In the genomic region with DNA sequence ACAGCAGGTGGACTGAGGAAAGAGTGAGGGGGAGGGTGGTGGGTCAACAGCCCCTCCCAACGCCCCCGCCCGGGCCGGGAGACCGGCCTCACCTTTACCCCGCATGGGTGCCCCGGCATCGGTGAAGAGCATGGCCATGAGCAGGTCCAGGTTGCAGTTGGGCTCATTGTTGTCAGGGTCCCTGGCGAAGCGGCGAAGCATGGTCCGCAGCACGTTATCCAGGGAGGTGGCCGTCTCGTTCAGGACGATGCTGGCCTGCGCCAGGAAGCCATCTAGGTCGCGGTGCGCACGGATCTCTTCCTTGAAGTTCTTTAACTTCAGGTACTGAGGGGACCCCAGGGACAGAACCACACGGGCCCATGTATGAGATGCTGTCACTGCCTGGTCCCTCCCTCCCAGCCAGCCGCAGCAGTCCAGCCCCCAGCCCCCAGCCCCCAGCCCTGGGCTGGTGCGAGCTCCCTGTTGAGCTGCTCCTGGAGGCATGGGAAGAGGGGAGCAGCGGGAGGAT, we compare ENCODE assay signal across 19 cellular contexts. TPM values are rescaled to one million over a fixed set of nuclear protein-coding genes. Genes with fewer than 3 reads are reported as not detected.
DNase-seq lines count a peak whose midpoint lies in the region; ATAC-seq, FAIRE-seq and TF ChIP-seq lines count a peak whose summit lies in the region.
"Had no signal": no experiment of that assay in that cellular context is flagged by ENCODE, and none has a peak within 500 bp of the region (broad histone marks: within the 10 kb centered on the region; RNA-seq: fewer than 3 reads in every experiment).

No MANE protein-coding gene starts in this region.

- CTCF ChIA-PET in HepG2 (lab: Yijun Ruan, JAX; ENCODE audit: low intra/inter-chr PET ratio, low total read pairs) = no interaction called here

- H3K27ac ChIP-seq in HepG2 (ENCODE audit: extremely low read length, insufficient read depth, low read length) = no peak overlapping the region
- no peak overlapping the region for H3K27ac ChIP-seq in right lobe of liver
- no peak overlapping the region for H3K27ac ChIP-seq in osteoblast (ENCODE audit: low read depth, low read length)
- no peak overlapping the region for H3K27ac ChIP-seq in Karpas-422 (ENCODE audit: low read length)
- H3K27ac ChIP-seq: 22Rv1; A549; BLaER1 treated with 17β-estradiol and CSF1 and Interleukin-3, amounts not matched to agents 10 nM and 100 nM; C4-2B had no signal

- in situ Hi-C loops in HepG2 (cut with HindIII; ENCODE audit: extremely low pct_ligation_motif_present, low pct_unique_long_range_greater_than_20kb) = no loop called here

- no peaks in the 10 kb centered on the region for H4K20me1 ChIP-seq in HepG2 (ENCODE audit: insufficient read depth, low read length)
- H4K20me1 ChIP-seq in osteoblast (ENCODE audit: insufficient read depth, low read length) = no peaks in the 10 kb centered on the region
- no peaks in the 10 kb centered on the region for H4K20me1 ChIP-seq in Karpas-422 (ENCODE audit: insufficient read depth, low read depth, low read length)

- no peak overlapping the region for H3K4me2 ChIP-seq in HepG2 (ENCODE audit: low read depth, low read length)
- no peak overlapping the region for H3K4me2 ChIP-seq in osteoblast (ENCODE audit: insufficient read depth, low read length)
- no peak overlapping the region for H3K4me2 ChIP-seq in Karpas-422 (ENCODE audit: low read depth, low read length, poor library complexity, severe bottlenecking)
- H3K4me2 ChIP-seq: A549 had no signal

- no peak for DNase-seq in HepG2 (ENCODE audit: low spot score)
- DNase-seq in right lobe of liver = no peak
- DNase-seq in osteoblast (ENCODE audit: insufficient read length, low spot score, missing footprints) = peak; percentile 87
- DNase-seq in omental fat pad (ENCODE audit: low spot score) = no peak
- no peak for DNase-seq in Karpas-422
- DNase-seq: Caco-2; Calu3; CD4-positive, alpha-beta T cell; CD8-positive, alpha-beta T cell; DMS79 treated with DMSO at 0.1 percent for 48 hours; GF-D8 had no signal

- H3K4me1 ChIP-seq in HepG2 (ENCODE audit: insufficient read depth, low read length) (peaks cover 57% of the 10 kb centered on the region), right lobe of liver (peaks cover 0 to 8% (median 0%) of the 10 kb centered on the region in 4 donors), osteoblast (ENCODE audit: insufficient read depth, low read length) (no peaks in the 10 kb centered on the region), Karpas-422 (ENCODE audit: low read length) (peaks cover 9% of the 10 kb centered on the region)
- H3K4me1 ChIP-seq: Caco-2 had no signal

- H3K27me3 ChIP-seq in HepG2 (ENCODE audit: control insufficient read depth in 1 of 2, insufficient read depth in 2 of 2, low read length in 2 of 2) (peaks cover 0 to 18% of the 10 kb centered on the region in 2 experiments; a peak in 2 of 5 replicates), right lobe of liver (no peaks in the 10 kb centered on the region), osteoblast (ENCODE audit: insufficient read depth, low read length) (peaks cover 26% of the 10 kb centered on the region), Karpas-422 (ENCODE audit: low read length) (no peaks in the 10 kb centered on the region)

- H3K9ac ChIP-seq in HepG2 (ENCODE audit: insufficient read depth, low read depth, low read length) (no peak overlapping the region), Karpas-422 (ENCODE audit: low read length) (no peak overlapping the region)
- H3K9ac ChIP-seq: BLaER1 treated with 17β-estradiol and CSF1 and Interleukin-3, amounts not matched to agents 10 nM and 100 nM had no signal

- 90% methylated on average over 25 of the region's 25 CpGs for WGBS in HepG2 (ENCODE audit: low lambda C conversion rate)
- WGBS in right lobe of liver (ENCODE audit: insufficient coverage, low coverage, low lambda C conversion rate, missing lambda C conversion rate) = 80% methylated on average over 1 of the region's 25 CpGs

- BruUV-seq in HepG2 (replicated peaks; lab: Mats Ljungman, UMichigan) = no TSS peak

- TF ChIP-seq CTCF in HepG2 (CRISPR knock-in tag; IDR thresholded peaks at IDR 0.05) (no peak), right lobe of liver (IDR thresholded peaks at IDR 0.05) (no peak), osteoblast (IDR thresholded peaks at IDR 0.05; ENCODE audit: extremely low read depth, low read depth, low read length) (no peak), omental fat pad (IDR thresholded peaks at IDR 0.05) (no peak)

- no peak for TF ChIP-seq RAD21 in HepG2 (CRISPR knock-in tag; IDR thresholded peaks at IDR 0.05)

- intact Hi-C loops in HepG2 (cut with micrococcal nuclease; ENCODE audit: unreplicated experiment) = no loop called here
- intact Hi-C loops in right lobe of liver (cut with DNase I) = no loop called here

- H3K4me3 ChIP-seq in HepG2 (replicated peaks in 1 of 3; ENCODE audit: insufficient read depth in 1 of 3, low read depth in 2 of 3, low read length in 3 of 3) (no peak overlapping the region), right lobe of liver (no peak overlapping the region), osteoblast (ENCODE audit: insufficient read depth, low read length) (no peak overlapping the region), Karpas-422 (ENCODE audit: low read length) (no peak overlapping the region)
- H3K4me3 ChIP-seq: A549; BLaER1 treated with 17β-estradiol and CSF1 and Interleukin-3, amounts not matched to agents 10 nM and 100 nM had no signal

- no peak for FAIRE-seq in HepG2 (lab: Jason Lieb, UNC)
- FAIRE-seq: A549, D721Med, G401.6, GM12891, GM19239 had no signal

- H3K36me3 ChIP-seq in HepG2 (replicated peaks in 1 of 2; ENCODE audit: control insufficient read depth in 1 of 2, insufficient read depth in 2 of 2, low read length in 2 of 2) = peaks cover 0 to 5% of the 10 kb centered on the region in 2 experiments; a peak in 3 of 5 replicates
- no peaks in the 10 kb centered on the region for H3K36me3 ChIP-seq in right lobe of liver
- no peaks in the 10 kb centered on the region for H3K36me3 ChIP-seq in osteoblast (ENCODE audit: insufficient read depth, low read length)
- no peaks in the 10 kb centered on the region for H3K36me3 ChIP-seq in Karpas-422 (ENCODE audit: insufficient read depth, low read length)
- H3K36me3 ChIP-seq: BLaER1 treated with 17β-estradiol and CSF1 and Interleukin-3, amounts not matched to agents 10 nM and 100 nM had no signal

- POLR2A ChIA-PET in HepG2 (lab: Yijun Ruan, JAX) = interaction anchor here (1.0 kb wide), 1 partner anchor 9 kb away, joined by 3 read pairs; no protein-coding TSS in a partner anchor

- no peaks in the 10 kb centered on the region for H3K9me2 ChIP-seq in Karpas-422 (replicated peaks; ENCODE audit: insufficient read depth, low read length)

- no peak for TF ChIP-seq EP300 in HepG2 (IDR thresholded peaks at IDR 0.05; ENCODE audit: low read depth in 2 of 2, low read length in 2 of 2)
- no peak for TF ChIP-seq EP300 in HepG2 (CRISPR knock-in tag; IDR thresholded peaks at IDR 0.05; ENCODE audit: borderline replicate concordance)

- ATAC-seq in HepG2 (no peak), right lobe of liver (no peak), omental fat pad (ENCODE audit: low FRiP score) (no peak)
- ATAC-seq: A549; CD8-positive, alpha-beta T cell had no signal

- H3K9me3 ChIP-seq in HepG2 (ENCODE audit: low read length) (no peaks in the 10 kb centered on the region), right lobe of liver (no peaks in the 10 kb centered on the region), osteoblast (ENCODE audit: low read depth, low read length) (no peaks in the 10 kb centered on the region), Karpas-422 (ENCODE audit: low read length) (no peaks in the 10 kb centered on the region)
- H3K9me3 ChIP-seq: A549; BLaER1 treated with 17β-estradiol and CSF1 and Interleukin-3, amounts not matched to agents 10 nM and 100 nM; Caco-2 had no signal

- H3K79me2 ChIP-seq in HepG2 (ENCODE audit: insufficient read depth, low read length) = no peaks in the 10 kb centered on the region
- no peaks in the 10 kb centered on the region for H3K79me2 ChIP-seq in osteoblast (ENCODE audit: insufficient read depth, low read length)
- H3K79me2 ChIP-seq in Karpas-422 (ENCODE audit: low read length) = no peaks in the 10 kb centered on the region

- TF ChIP-seq POLR2A in HepG2 (IDR thresholded peaks at IDR 0.05; ENCODE audit: insufficient read depth in 1 of 2, low read depth in 2 of 2, low read length in 2 of 2) (no peak), right lobe of liver (IDR thresholded peaks at IDR 0.05) (no peak)

- H2AFZ ChIP-seq in HepG2 (ENCODE audit: low read length) (no peak overlapping the region), osteoblast (ENCODE audit: low read length) (no peak overlapping the region), Karpas-422 (ENCODE audit: low read length) (no peak overlapping the region)

RNA-seq across cellular contexts. Expression of a gene that starts 4.9 kb away (rescaled TPM):
- total RNA-seq in HepG2 (2016; rRNA removed; fragmentation: Illumina TruSeq; extraction: Trizol) = 1.1 and 3.9 TPM in 2 replicates
- 0.30 and 1.1 TPM in 2 replicates for total RNA-seq in HepG2 (2016; cell fraction: cytosol; rRNA removed; fragmentation: Illumina TruSeq; extraction: Trizol; ENCODE audit: low read depth)
- 0.82 and 4.9 TPM in 2 replicates for total RNA-seq in HepG2 (2016; cell fraction: insoluble cytoplasmic fraction; rRNA removed; fragmentation: Illumina TruSeq; extraction: Trizol)
- total RNA-seq in HepG2 (2016; cell fraction: membrane; rRNA removed; fragmentation: Illumina TruSeq; extraction: Trizol) = 1.4 and 1.8 TPM in 2 replicates
- 5.0 and 8.1 TPM in 2 replicates for total RNA-seq in HepG2 (2016; cell fraction: nucleus; rRNA removed; fragmentation: Illumina TruSeq; extraction: Trizol)
- 24.7 and 27.0 TPM in 2 replicates for polyA plus RNA-seq in HepG2 (2011; rRNA removed)
- polyA plus RNA-seq in HepG2 (2011; cell fraction: cytosol; rRNA removed) = 6.2 and 8.6 TPM in 2 replicates
- polyA plus RNA-seq in HepG2 (2011; cell fraction: nucleus; rRNA removed) = 212 and 304 TPM in 2 replicates
- 9.7 and 13.8 TPM in 2 replicates for polyA plus RNA-seq in HepG2 (2012)
- 0.50 and 0.84 TPM in 2 replicates for polyA plus RNA-seq in HepG2 (2016; cell fraction: cytosol; fragmentation: Illumina TruSeq; extraction: Trizol; ENCODE audit: low read depth)
- polyA plus RNA-seq in HepG2 (2016; cell fraction: insoluble cytoplasmic fraction; fragmentation: Illumina TruSeq; extraction: Trizol; ENCODE audit: low read depth) = 1.1 and 1.8 TPM in 2 replicates
- 0.65 and 0.70 TPM in 2 replicates for polyA plus RNA-seq in HepG2 (2016; cell fraction: membrane; fragmentation: Illumina TruSeq; extraction: Trizol; ENCODE audit: low read depth)
- polyA plus RNA-seq in HepG2 (2016; cell fraction: nucleus; fragmentation: Illumina TruSeq; extraction: Trizol; ENCODE audit: insufficient read depth, low read depth) = 16.5 and 18.2 TPM in 2 replicates
- polyA minus RNA-seq in HepG2 (2011; rRNA and poly(A)+ RNA removed; ENCODE audit: low replicate concordance) = 1.9 and 33.5 TPM in 2 replicates
- 10.2 and 17.1 TPM in 2 replicates for polyA minus RNA-seq in HepG2 (2011; cell fraction: cytosol; rRNA and poly(A)+ RNA removed)
- 44.0 and 47.5 TPM in 2 replicates for polyA minus RNA-seq in HepG2 (2011; cell fraction: nucleus; rRNA and poly(A)+ RNA removed)
- total RNA-seq in right lobe of liver = under 1 TPM in 5 of 6 experiments, not detected in 1; 0.11 to 0.40 (median 0.18) TPM
- total RNA-seq in osteoblast = under 0.01 TPM in 2 replicates
- total RNA-seq in omental fat pad = 1 to 10 TPM in 2 of 4 donors, under 1 TPM in 2; 0.74 to 1.7 (median 0.95) TPM
- total RNA-seq in Karpas-422 (2014; rRNA removed; shearing (Covaris generic); ENCODE audit: low replicate concordance) = 0.36 and 0.60 TPM in 2 replicates

RNA-seq across cellular contexts. Expression of a gene that starts 24.7 kb away (rescaled TPM):
- total RNA-seq in HepG2 (2016; rRNA removed; fragmentation: Illumina TruSeq; extraction: Trizol) = 101 and 103 TPM in 2 replicates
- total RNA-seq in HepG2 (2016; cell fraction: cytosol; rRNA removed; fragmentation: Illumina TruSeq; extraction: Trizol; ENCODE audit: low read depth) = 30.5 and 31.5 TPM in 2 replicates
- total RNA-seq in HepG2 (2016; cell fraction: insoluble cytoplasmic fraction; rRNA removed; fragmentation: Illumina TruSeq; extraction: Trizol) = 108 TPM in 2 replicates
- total RNA-seq in HepG2 (2016; cell fraction: membrane; rRNA removed; fragmentation: Illumina TruSeq; extraction: Trizol) = 45.6 and 53.1 TPM in 2 replicates
- total RNA-seq in HepG2 (2016; cell fraction: nucleus; rRNA removed; fragmentation: Illumina TruSeq; extraction: Trizol) = 51.5 and 65.6 TPM in 2 replicates
- 60.1 and 73.4 TPM in 2 replicates for polyA plus RNA-seq in HepG2 (2011; rRNA removed)
- polyA plus RNA-seq in HepG2 (2011; cell fraction: cytosol; rRNA removed) = 53.2 and 73.4 TPM in 2 replicates
- 110 and 129 TPM in 2 replicates for polyA plus RNA-seq in HepG2 (2011; cell fraction: nucleus; rRNA removed)
- 55.6 and 63.4 TPM in 2 replicates for polyA plus RNA-seq in HepG2 (2012)
- 27.3 and 27.6 TPM in 2 replicates for polyA plus RNA-seq in HepG2 (2016; cell fraction: cytosol; fragmentation: Illumina TruSeq; extraction: Trizol; ENCODE audit: low read depth)
- polyA plus RNA-seq in HepG2 (2016; cell fraction: insoluble cytoplasmic fraction; fragmentation: Illumina TruSeq; extraction: Trizol; ENCODE audit: low read depth) = 106 and 109 TPM in 2 replicates
- polyA plus RNA-seq in HepG2 (2016; cell fraction: membrane; fragmentation: Illumina TruSeq; extraction: Trizol; ENCODE audit: low read depth) = 28.9 and 33.4 TPM in 2 replicates
- 144 and 151 TPM in 2 replicates for polyA plus RNA-seq in HepG2 (2016; cell fraction: nucleus; fragmentation: Illumina TruSeq; extraction: Trizol; ENCODE audit: insufficient read depth, low read depth)
- 24.1 and 25.5 TPM in 2 replicates for polyA minus RNA-seq in HepG2 (2011; rRNA and poly(A)+ RNA removed; ENCODE audit: low replicate concordance)
- 15.4 and 25.9 TPM in 2 replicates for polyA minus RNA-seq in HepG2 (2011; cell fraction: cytosol; rRNA and poly(A)+ RNA removed)
- polyA minus RNA-seq in HepG2 (2011; cell fraction: nucleus; rRNA and poly(A)+ RNA removed) = 23.0 and 28.2 TPM in 2 replicates
- total RNA-seq in right lobe of liver = 10 to 100 TPM; 17.5 to 38.8 (median 26.7) TPM
- total RNA-seq in osteoblast = 29.8 and 34.0 TPM in 2 replicates
- 10 to 100 TPM; 32.0 to 42.9 (median 35.7) TPM for total RNA-seq in omental fat pad
- 76.9 and 94.4 TPM in 2 replicates for total RNA-seq in Karpas-422 (2014; rRNA removed; shearing (Covaris generic); ENCODE audit: low replicate concordance)

RNA-seq across cellular contexts. Expression of a gene that starts 29.6 kb away (rescaled TPM):
- total RNA-seq in HepG2 (2016; rRNA removed; fragmentation: Illumina TruSeq; extraction: Trizol) (75.4 and 149 TPM in 2 replicates), right lobe of liver (10 to 100 TPM; 55.0 to 76.1 (median 60.1) TPM), osteoblast (25.9 and 26.8 TPM in 2 replicates), omental fat pad (10 to 100 TPM; 61.5 to 76.5 (median 68.2) TPM)
- total RNA-seq in HepG2 (2016; cell fraction: cytosol; rRNA removed; fragmentation: Illumina TruSeq; extraction: Trizol; ENCODE audit: low read depth) = 59.4 and 65.6 TPM in 2 replicates
- 69.3 and 161 TPM in 2 replicates for total RNA-seq in HepG2 (2016; cell fraction: insoluble cytoplasmic fraction; rRNA removed; fragmentation: Illumina TruSeq; extraction: Trizol)
- 57.6 and 58.7 TPM in 2 replicates for total RNA-seq in HepG2 (2016; cell fraction: membrane; rRNA removed; fragmentation: Illumina TruSeq; extraction: Trizol)
- total RNA-seq in HepG2 (2016; cell fraction: nucleus; rRNA removed; fragmentation: Illumina TruSeq; extraction: Trizol) = 105 and 136 TPM in 2 replicates
- 96.7 and 116 TPM in 2 replicates for polyA plus RNA-seq in HepG2 (2011; rRNA removed)
- 133 and 142 TPM in 2 replicates for polyA plus RNA-seq in HepG2 (2011; cell fraction: cytosol; rRNA removed)
- polyA plus RNA-seq in HepG2 (2011; cell fraction: nucleus; rRNA removed) = 122 and 134 TPM in 2 replicates
- 104 and 147 TPM in 2 replicates for polyA plus RNA-seq in HepG2 (2012)
- polyA plus RNA-seq in HepG2 (2016; cell fraction: cytosol; fragmentation: Illumina TruSeq; extraction: Trizol; ENCODE audit: low read depth) = 51.1 and 51.9 TPM in 2 replicates
- 80.6 and 85.9 TPM in 2 replicates for polyA plus RNA-seq in HepG2 (2016; cell fraction: insoluble cytoplasmic fraction; fragmentation: Illumina TruSeq; extraction: Trizol; ENCODE audit: low read depth)
- polyA plus RNA-seq in HepG2 (2016; cell fraction: membrane; fragmentation: Illumina TruSeq; extraction: Trizol; ENCODE audit: low read depth) = 52.8 and 53.4 TPM in 2 replicates
- polyA plus RNA-seq in HepG2 (2016; cell fraction: nucleus; fragmentation: Illumina TruSeq; extraction: Trizol; ENCODE audit: insufficient read depth, low read depth) = 240 and 250 TPM in 2 replicates
- 19.0 and 51.1 TPM in 2 replicates for polyA minus RNA-seq in HepG2 (2011; rRNA and poly(A)+ RNA removed; ENCODE audit: low replicate concordance)
- polyA minus RNA-seq in HepG2 (2011; cell fraction: cytosol; rRNA and poly(A)+ RNA removed) = 40.1 and 44.2 TPM in 2 replicates
- polyA minus RNA-seq in HepG2 (2011; cell fraction: nucleus; rRNA and poly(A)+ RNA removed) = 48.9 and 52.6 TPM in 2 replicates
- 22.0 and 48.5 TPM in 2 replicates for total RNA-seq in Karpas-422 (2014; rRNA removed; shearing (Covaris generic); ENCODE audit: low replicate concordance)
